ENCODE assay signal across 18 cellular contexts in the genomic region with DNA sequence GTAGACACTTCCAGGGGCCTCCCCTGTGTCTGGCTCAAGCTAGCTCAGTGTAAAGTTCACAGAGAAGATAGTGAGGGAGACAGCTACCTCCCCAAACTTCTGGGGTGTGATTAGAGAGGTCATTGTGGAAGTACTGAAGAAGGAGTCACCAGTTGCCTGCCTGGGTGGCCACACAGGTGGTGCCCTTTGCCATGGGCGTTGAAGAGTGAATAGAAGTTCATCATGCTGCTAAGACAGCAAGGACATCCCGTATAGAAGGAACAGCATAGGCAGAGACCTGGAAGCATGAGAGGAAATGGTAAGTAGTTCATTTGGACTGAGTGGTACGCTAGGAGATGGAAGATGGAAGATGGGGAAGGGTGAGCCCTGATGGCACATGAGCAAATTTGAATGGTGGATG.
DNase-seq lines count a peak whose midpoint lies in the region; ATAC-seq, FAIRE-seq and TF ChIP-seq lines count a peak whose summit lies in the region.
"Had no signal": no experiment of that assay in that cellular context is flagged by ENCODE, and none has a peak within 500 bp of the region (broad histone marks: within the 10 kb centered on the region; RNA-seq: fewer than 3 reads in every experiment).

No MANE protein-coding gene starts in this region.

- H3K9me3 Mint-ChIP-seq in H9: peaks cover 18 to 26% of the 10 kb centered on the region in 2 experiments
- H3K9me3 Mint-ChIP-seq: CD8-positive, alpha-beta T cell had no signal

- no peaks in the 10 kb centered on the region for H3K9me3 ChIP-seq in H9 (ENCODE audit: control insufficient read depth, low read depth, low read length)

- H3K27me3 Mint-ChIP-seq in H9 (ENCODE audit: low read depth): peaks cover 13% of the 10 kb centered on the region
- H3K27me3 Mint-ChIP-seq: B cell had no signal

- H4K8ac ChIP-seq in H9 (replicated peaks; ENCODE audit: insufficient read length, low read depth, low read length): no peak overlapping the region

- peak; percentile 5 for DNase-seq in H9
- peak; percentile 22 for DNase-seq in coronary artery (ENCODE audit: low spot score)
- peak; percentile 5 for DNase-seq in omental fat pad (ENCODE audit: low spot score)
- no peak for DNase-seq in stimulated activated CD4-positive, alpha-beta T cell treated with anti-CD3 and anti-CD28 coated beads, Interleukin-15, amount 100 ng/mL, for 24 hours
- no peak for DNase-seq in urothelium cell line (ENCODE audit: low spot score)
- DNase-seq: DMS 273 treated with DMSO at 0.1 percent for 48 hours, DMS53, DND-41, EL, GOT3, H7 had no signal

- no peak for FAIRE-seq in urothelium cell line (lab: Jason Lieb, UNC)
- FAIRE-seq: G401.6, GM12892, GM18507 had no signal

- no peak overlapping the region for H3K4me2 ChIP-seq in H9 (ENCODE audit: insufficient read depth, insufficient read length, low read length)
- H3K4me2 ChIP-seq: BLaER1 treated with 17β-estradiol and CSF1 and Interleukin-3, amounts not matched to agents 10 nM and 100 nM had no signal

- H4K20me1 ChIP-seq in H9 (ENCODE audit: control insufficient read depth, insufficient read depth, insufficient read length): no peaks in the 10 kb centered on the region
- H4K20me1 ChIP-seq: BLaER1 treated with 17β-estradiol and CSF1 and Interleukin-3, amounts not matched to agents 10 nM and 100 nM had no signal

- H3K14ac ChIP-seq in H9 (ENCODE audit: insufficient read depth, low read length): no peak overlapping the region

- H3K27ac ChIP-seq in H9 (ENCODE audit: insufficient read length, low read depth, low read length) (no peak overlapping the region), coronary artery (no peak overlapping the region)
- H3K27ac ChIP-seq: BLaER1 treated with 17β-estradiol and CSF1 and Interleukin-3, amounts not matched to agents 10 nM and 100 nM had no signal

- H2BK15ac ChIP-seq in H9 (ENCODE audit: low read depth, low read length): no peak overlapping the region

- no peak overlapping the region for H3K23ac ChIP-seq in H9 (ENCODE audit: insufficient read length, low read depth, low read length)

- no peak overlapping the region for H2BK12ac ChIP-seq in H9 (ENCODE audit: insufficient read length, low read depth, low read length)

- no peak overlapping the region for H2BK5ac ChIP-seq in H9 (ENCODE audit: insufficient read length, low read length)

- H3K79me2 ChIP-seq in H9 (ENCODE audit: insufficient read depth, low read length): no peaks in the 10 kb centered on the region

- H3K4me3 Mint-ChIP-seq in H9: no peak overlapping the region
- H3K4me3 Mint-ChIP-seq: B cell; CD8-positive, alpha-beta T cell had no signal

- H3K27ac Mint-ChIP-seq in H9: no peak overlapping the region
- H3K27ac Mint-ChIP-seq: B cell; CD8-positive, alpha-beta T cell had no signal

- no peak overlapping the region for H3K18ac ChIP-seq in H9 (ENCODE audit: insufficient read length, low read depth, low read length)

- no peak overlapping the region for H2BK20ac ChIP-seq in H9 (ENCODE audit: low read depth, low read length, poor library complexity, severe bottlenecking)

- H3K23me2 ChIP-seq in H9 (ENCODE audit: insufficient read length, low read depth, low read length, poor library complexity, severe bottlenecking): no peaks in the 10 kb centered on the region

- no peak overlapping the region for H4K5ac ChIP-seq in H9 (ENCODE audit: insufficient read length, low read depth, low read length)

- TF ChIP-seq CTCF in H9 (conservative IDR thresholded peaks at IDR 0.05) (no peak), coronary artery (IDR thresholded peaks at IDR 0.05) (no peak), omental fat pad (IDR thresholded peaks at IDR 0.05) (no peak)

- H3K4me1 ChIP-seq in H9 (ENCODE audit: insufficient read depth, low read length): no peaks in the 10 kb centered on the region

- H3K4me3 ChIP-seq in coronary artery: no peak overlapping the region
- H3K4me3 ChIP-seq: BLaER1 treated with 17β-estradiol and CSF1 and Interleukin-3, amounts not matched to agents 10 nM and 100 nM had no signal

- H2AFZ ChIP-seq in H9 (ENCODE audit: low read length): no peak overlapping the region

- H3K9ac ChIP-seq in H9 (ENCODE audit: extremely low read depth, insufficient read length, low read length): no peak overlapping the region
- H3K9ac ChIP-seq: BLaER1 treated with 17β-estradiol and CSF1 and Interleukin-3, amounts not matched to agents 10 nM and 100 nM had no signal

- ATAC-seq in omental fat pad (ENCODE audit: low FRiP score) (no peak), esophagus mucosa (no peak)
- ATAC-seq: CD8-positive, alpha-beta T cell had no signal

- no peak overlapping the region for H3K4ac ChIP-seq in H9 (ENCODE audit: low read depth, low read length)

- H3K56ac ChIP-seq in H9 (ENCODE audit: insufficient read length, low read depth, low read length): no peak overlapping the region

- no peak overlapping the region for H3T11ph ChIP-seq in H9 (ENCODE audit: low read length)

- no peaks in the 10 kb centered on the region for H3K79me1 ChIP-seq in H9 (ENCODE audit: insufficient read depth, low read depth, low read length, poor library complexity, severe bottlenecking)

- H2AK5ac ChIP-seq in H9 (ENCODE audit: insufficient read length, low read length): no peak overlapping the region

- H4K91ac ChIP-seq in H9 (ENCODE audit: insufficient read length, low read depth, low read length): no peak overlapping the region

- WGBS in H9 (ENCODE audit: extremely low coverage, insufficient read length, low lambda C conversion rate): no CpG with 5 or more reads among the region's 3 CpGs

- no peak overlapping the region for H2BK120ac ChIP-seq in H9 (ENCODE audit: low read depth, low read length, poor library complexity, severe bottlenecking)

- H3K4me1 Mint-ChIP-seq in H9: peaks cover under 1 to 9% of the 10 kb centered on the region in 2 experiments; a peak in 3 of 4 replicates
- H3K4me1 Mint-ChIP-seq: B cell had no signal

- H3K27me3 ChIP-seq in H9 (ENCODE audit: insufficient read depth, low read length): no peaks in the 10 kb centered on the region; the same call in 1 of the 2 replicates

- no peaks in the 10 kb centered on the region for H3K36me3 Mint-ChIP-seq in H9 (ENCODE audit: insufficient read depth in 1 of 3, low read depth in 3 of 3)
- H3K36me3 Mint-ChIP-seq: CD8-positive, alpha-beta T cell had no signal

Comparison
In these comparisons a context has a peak if more than half of its experiments do, and no peak if none do; other contexts are left out.
1. DNase-seq: peak in H9 (single experiment), coronary artery (single experiment) and omental fat pad (single experiment); none in stimulated activated CD4-positive, alpha-beta T cell treated with anti-CD3 and anti-CD28 coated beads, Interleukin-15, amount 100 ng/mL, for 24 hours (single experiment) and urothelium cell line (single experiment).